Comparison of ENCODE assay signal across 32 cellular contexts in genomic region chr14:24940213-24940783, GRCh38.
"Had no signal": no experiment of that assay in that cellular context is flagged by ENCODE, and none has a peak within 500 bp of the region (broad histone marks: within the 10 kb centered on the region; RNA-seq: fewer than 3 reads in every experiment).

No MANE protein-coding gene starts in this region.

- H3K4me1 ChIP-seq: adrenal gland, lower lobe of right lung, parathyroid adenoma, psoas muscle had no signal

- H3K4me3 Mint-ChIP-seq: activated CD4-positive, alpha-beta memory T cell treated with anti-CD3 and anti-CD28 coated beads for 36 hours; activated naive CD8-positive, alpha-beta T cell treated with anti-CD3 and anti-CD28 coated beads for 36 hours; brain; endodermal cell; immature natural killer cell; naive thymus-derived CD8-positive, alpha-beta T cell; neural crest cell; stimulated activated naive B cell treated with anti-CD40 and anti-IgM and Interleukin-4, amounts not matched to agents 10 μg/mL and 1 μg/mL and 100 μg/mL, for 72 hours had no signal

- H3K4me3 ChIP-seq: adrenal gland, lower lobe of right lung, psoas muscle, smooth muscle cell, transverse colon had no signal

- H3K27me3 Mint-ChIP-seq: activated CD4-positive, alpha-beta memory T cell treated with anti-CD3 and anti-CD28 coated beads for 36 hours; activated naive CD8-positive, alpha-beta T cell treated with anti-CD3 and anti-CD28 coated beads for 36 hours; brain; stimulated activated naive B cell treated with anti-CD40 and anti-IgM and Interleukin-4, amounts not matched to agents 10 μg/mL and 1 μg/mL and 100 μg/mL, for 72 hours had no signal

- ATAC-seq: esophagus mucosa; lower lobe of right lung; naive thymus-derived CD8-positive, alpha-beta T cell; psoas muscle; stimulated activated naive B cell treated with anti-CD40 and anti-IgM and Interleukin-4, amounts not matched to agents 10 μg/mL and 1 μg/mL and 100 μg/mL, for 72 hours had no signal

- DNase-seq: activated CD4-positive, alpha-beta memory T cell treated with anti-CD3 and anti-CD28 coated beads for 36 hours; activated CD4-positive, alpha-beta T cell treated with anti-CD3 and anti-CD28 coated beads for 48 hours; activated CD4-positive, CD25-positive, alpha-beta regulatory T cell; activated CD8-positive, alpha-beta memory T cell treated with anti-CD3 and anti-CD28 coated beads, Interleukin-2, amount 50 U/mL, for 4 hours; activated naive CD4-positive, alpha-beta T cell treated with Interleukin-2 at 50 U/mL for 16 hours; activated naive CD8-positive, alpha-beta T cell treated with anti-CD3 and anti-CD28 coated beads for 36 hours; activated T-cell treated with anti-CD3 and anti-CD28 coated beads, Interleukin-2, amount 50 U/mL, for 1 hour; adrenal gland; aorta; central memory CD4-positive, alpha-beta T cell; endodermal cell; foreskin fibroblast; head of caudate nucleus; hypothalamus; immature natural killer cell; kidney; lower lobe of right lung; mesenchymal stem cell; naive thymus-derived CD8-positive, alpha-beta T cell; nucleus accumbens; psoas muscle; stimulated activated CD4-positive, alpha-beta T cell treated with anti-CD3 and anti-CD28 coated beads, Interleukin-1b, Interleukin-23, amount 100 ng/mL, for 48 hours; stimulated activated CD4-positive, alpha-beta T cell treated with anti-CD3 and anti-CD28 coated beads, Interleukin-4, amount 100 ng/mL, for 4 hours; stimulated activated CD8-positive, alpha-beta memory T cell treated with anti-CD3 and anti-CD28 coated beads, Interleukin-4, amount 100 ng/mL, for 48 hours; stimulated activated naive B cell treated with anti-CD40 and anti-IgM and Interleukin-4, amounts not matched to agents 10 μg/mL and 1 μg/mL and 100 μg/mL, for 72 hours; transverse colon had no signal

- H3K27me3 ChIP-seq: adrenal gland, transverse colon had no signal

- H3K9ac ChIP-seq: parathyroid adenoma had no signal

- H3K79me2 ChIP-seq: parathyroid adenoma had no signal

- H3K4me2 ChIP-seq: smooth muscle cell had no signal

- H3K4me1 Mint-ChIP-seq: immature natural killer cell; naive thymus-derived CD8-positive, alpha-beta T cell; stimulated activated naive B cell treated with anti-CD40 and anti-IgM and Interleukin-4, amounts not matched to agents 10 μg/mL and 1 μg/mL and 100 μg/mL, for 72 hours had no signal

- H3K36me3 ChIP-seq: adrenal gland, lower lobe of right lung, transverse colon had no signal

- H3K9me3 ChIP-seq: adrenal gland, lower lobe of right lung, psoas muscle, transverse colon had no signal

- H3K27ac Mint-ChIP-seq: activated CD4-positive, alpha-beta memory T cell treated with anti-CD3 and anti-CD28 coated beads for 36 hours; activated naive CD8-positive, alpha-beta T cell treated with anti-CD3 and anti-CD28 coated beads for 36 hours; activated T-helper 2 cell treated with anti-CD3 and anti-CD28 coated beads, Interferon-gamma antibody, Interleukin-2, Interleukin-4, amounts not matched to agents 10 μg/mL and 5 μg/mL and 100 μg/mL, durations not matched to agents 14 hours and 24 hours and 36 hours; brain; endodermal cell; immature natural killer cell; naive thymus-derived CD8-positive, alpha-beta T cell; stimulated activated naive B cell treated with anti-CD40 and anti-IgM and Interleukin-4, amounts not matched to agents 10 μg/mL and 1 μg/mL and 100 μg/mL, for 72 hours had no signal

- FAIRE-seq: kidney had no signal

- H3K36me3 Mint-ChIP-seq: activated CD4-positive, alpha-beta memory T cell treated with anti-CD3 and anti-CD28 coated beads for 36 hours; activated naive CD8-positive, alpha-beta T cell treated with anti-CD3 and anti-CD28 coated beads for 36 hours; brain; immature natural killer cell; naive thymus-derived CD8-positive, alpha-beta T cell; stimulated activated naive B cell treated with anti-CD40 and anti-IgM and Interleukin-4, amounts not matched to agents 10 μg/mL and 1 μg/mL and 100 μg/mL, for 72 hours had no signal

- H3K27ac ChIP-seq: adrenal gland, lower lobe of right lung, parathyroid adenoma, psoas muscle, transverse colon had no signal

- H2AFZ ChIP-seq: parathyroid adenoma had no signal

- H3K9me3 Mint-ChIP-seq: activated CD4-positive, alpha-beta memory T cell treated with anti-CD3 and anti-CD28 coated beads for 36 hours; activated naive CD8-positive, alpha-beta T cell treated with anti-CD3 and anti-CD28 coated beads for 36 hours; activated T-helper 2 cell treated with anti-CD3 and anti-CD28 coated beads, Interferon-gamma antibody, Interleukin-2, Interleukin-4, amounts not matched to agents 10 μg/mL and 5 μg/mL and 100 μg/mL, durations not matched to agents 14 hours and 24 hours and 36 hours; endodermal cell; immature natural killer cell; naive thymus-derived CD8-positive, alpha-beta T cell; neural crest cell had no signal
